ENCODE assay signal across 29 cellular contexts in genomic region chr3:58424613-58425012, GRCh38. TPM values are rescaled to one million over a fixed set of nuclear protein-coding genes. Genes with fewer than 3 reads are reported as not detected.
DNase-seq lines count a peak whose midpoint lies in the region; ATAC-seq and TF ChIP-seq lines count a peak whose summit lies in the region.
"Had no signal": no experiment of that assay in that cellular context is flagged by ENCODE, and none has a peak within 500 bp of the region (broad histone marks: within the 10 kb centered on the region; RNA-seq: fewer than 3 reads in every experiment).

No MANE protein-coding gene starts in this region.

- DNase-seq in natural killer cell (no peak), dorsolateral prefrontal cortex (no peak), tibial nerve (ENCODE audit: low spot score in 2 of 2) (no peak), NCI-H146 (lab: John Stamatoyannopoulos, UW) (no peak), iPS-NIHi11 (ENCODE audit: low spot score) (no peak)
- no peak for DNase-seq in natural killer cell treated with Interleukin-12 subunit alpha and Interleukin-12 subunit beta and Interleukin-15 and Interleukin-18, amount 100 ng/mL, for 72 hours (ENCODE audit: low spot score)
- DNase-seq: activated CD4-positive, alpha-beta T cell treated with anti-CD3 and anti-CD28 coated beads, Interleukin-2, amount 50 U/mL, for 1 hour; activated naive CD8-positive, alpha-beta T cell treated with anti-CD3 and anti-CD28 coated beads for 36 hours; C1 segment of cervical spinal cord; Caco-2; effector CD4-positive, alpha-beta T cell; erythroblast; foreskin fibroblast; GOT3; heart right ventricle; Kasumi-1; left colon; NCI-H1694; NCI-H524 treated with DMSO at 0.1 percent for 48 hours; occipital lobe; SHP77 treated with DMSO at 0.1 percent for 48 hours had no signal

- H3K4me1 Mint-ChIP-seq in natural killer cell: peaks cover 10 to 21% of the 10 kb centered on the region in 2 donors
- H3K4me1 Mint-ChIP-seq in natural killer cell treated with Interleukin-12 subunit alpha and Interleukin-12 subunit beta and Interleukin-15 and Interleukin-18, amount 100 ng/mL, for 72 hours (ENCODE audit: low read depth in 2 of 2): peaks cover 14 to 16% of the 10 kb centered on the region in 2 donors
- H3K4me1 Mint-ChIP-seq: activated naive CD8-positive, alpha-beta T cell treated with anti-CD3 and anti-CD28 coated beads for 36 hours had no signal

- TF ChIP-seq EP300 in tibial nerve (IDR thresholded peaks at IDR 0.05): no peak

- no peak overlapping the region for H3K4me3 ChIP-seq in dorsolateral prefrontal cortex
- H3K4me3 ChIP-seq in mesodermal cell (ENCODE audit: extremely low read depth, insufficient read depth, low read length, poor library complexity, severe bottlenecking): no peak overlapping the region
- H3K4me3 ChIP-seq in tibial nerve: no peak overlapping the region
- H3K4me3 ChIP-seq: heart right ventricle, suprapubic skin had no signal

- peaks cover 83% of the 10 kb centered on the region for H3K36me3 ChIP-seq in mesodermal cell (ENCODE audit: control insufficient read depth, insufficient read depth, low read length)
- H3K36me3 ChIP-seq in tibial nerve: peaks cover 2 to 85% (median 26%) of the 10 kb centered on the region in 3 donors

- H3K27me3 Mint-ChIP-seq in natural killer cell (ENCODE audit: low read depth in 2 of 2): no peaks in the 10 kb centered on the region
- H3K27me3 Mint-ChIP-seq in natural killer cell treated with Interleukin-12 subunit alpha and Interleukin-12 subunit beta and Interleukin-15 and Interleukin-18, amount 100 ng/mL, for 72 hours: no peaks in the 10 kb centered on the region
- H3K27me3 Mint-ChIP-seq: activated naive CD8-positive, alpha-beta T cell treated with anti-CD3 and anti-CD28 coated beads for 36 hours; memory B cell had no signal

- no peak overlapping the region for H3K4me3 Mint-ChIP-seq in natural killer cell
- H3K4me3 Mint-ChIP-seq in natural killer cell treated with Interleukin-12 subunit alpha and Interleukin-12 subunit beta and Interleukin-15 and Interleukin-18, amount 100 ng/mL, for 72 hours: no peak overlapping the region
- H3K4me3 Mint-ChIP-seq: activated naive CD8-positive, alpha-beta T cell treated with anti-CD3 and anti-CD28 coated beads for 36 hours; memory B cell had no signal

- peak overlapping the region; percentile 68 for H3K27ac Mint-ChIP-seq in natural killer cell
- no peak overlapping the region for H3K27ac Mint-ChIP-seq in natural killer cell treated with Interleukin-12 subunit alpha and Interleukin-12 subunit beta and Interleukin-15 and Interleukin-18, amount 100 ng/mL, for 72 hours
- H3K27ac Mint-ChIP-seq: activated naive CD8-positive, alpha-beta T cell treated with anti-CD3 and anti-CD28 coated beads for 36 hours; activated T-helper 2 cell treated with anti-CD3 and anti-CD28 coated beads, Interferon-gamma antibody, Interleukin-2, Interleukin-4, amounts not matched to agents 10 μg/mL and 5 μg/mL and 100 μg/mL, durations not matched to agents 14 hours and 24 hours and 36 hours had no signal

- WGBS in mesodermal cell (ENCODE audit: insufficient coverage in 2 of 2), 2 experiments: 92 to 99% methylated on average over 4 to 8 of the region's 8 CpGs
- 40 to 45% methylated on average over 8 of the region's 8 CpGs for WGBS in tibial nerve, 2 donors

- TF ChIP-seq POLR2A in tibial nerve (IDR thresholded peaks at IDR 0.05): no peak

- peaks cover 28% of the 10 kb centered on the region for H3K36me3 Mint-ChIP-seq in natural killer cell
- H3K36me3 Mint-ChIP-seq in natural killer cell treated with Interleukin-12 subunit alpha and Interleukin-12 subunit beta and Interleukin-15 and Interleukin-18, amount 100 ng/mL, for 72 hours: peaks cover 23% of the 10 kb centered on the region

- no peak for TF ChIP-seq CTCF in natural killer cell (IDR thresholded peaks at IDR 0.05)
- TF ChIP-seq CTCF in dorsolateral prefrontal cortex (IDR thresholded peaks at IDR 0.05 in 54 of 56, conservative IDR thresholded peaks at IDR 0.05 in 2 of 56; ENCODE audit: low read depth in 1 of 56, partially characterized antibody in 56 of 56): no peak
- no peak for TF ChIP-seq CTCF in tibial nerve (IDR thresholded peaks at IDR 0.05)

- peak overlapping the region in 57 of 59 donors; percentile 5 to 85 (median 68) for H3K27ac ChIP-seq in dorsolateral prefrontal cortex
- peak overlapping the region; percentile 38 for H3K27ac ChIP-seq in mesodermal cell (ENCODE audit: low read depth, low read length, severe bottlenecking)
- H3K27ac ChIP-seq in tibial nerve: peak overlapping the region in 3 of 4 donors; percentile 31 to 73 (median 64)
- H3K27ac ChIP-seq: HL-60, suprapubic skin, VCaP had no signal

- ATAC-seq in natural killer cell (no peak), HG02678 (IDR thresholded peaks at IDR 0.05; ENCODE audit: unreplicated experiment) (no peak)
- no peak for ATAC-seq in natural killer cell treated with Interleukin-12 subunit alpha and Interleukin-12 subunit beta and Interleukin-15 and Interleukin-18, amount 100 ng/mL, for 72 hours
- ATAC-seq: heart right ventricle, left colon, Panc1 had no signal

- H3K4me1 ChIP-seq in mesodermal cell (ENCODE audit: control insufficient read depth, insufficient read depth, low read length, poor library complexity, severe bottlenecking) (peaks cover 9% of the 10 kb centered on the region), tibial nerve (peaks cover 0 to 49% (median 5%) of the 10 kb centered on the region in 4 donors)

- no peaks in the 10 kb centered on the region for H3K9me3 Mint-ChIP-seq in natural killer cell
- H3K9me3 Mint-ChIP-seq in natural killer cell treated with Interleukin-12 subunit alpha and Interleukin-12 subunit beta and Interleukin-15 and Interleukin-18, amount 100 ng/mL, for 72 hours: no peaks in the 10 kb centered on the region
- H3K9me3 Mint-ChIP-seq: activated naive CD8-positive, alpha-beta T cell treated with anti-CD3 and anti-CD28 coated beads for 36 hours; activated T-helper 2 cell treated with anti-CD3 and anti-CD28 coated beads, Interferon-gamma antibody, Interleukin-2, Interleukin-4, amounts not matched to agents 10 μg/mL and 5 μg/mL and 100 μg/mL, durations not matched to agents 14 hours and 24 hours and 36 hours; memory B cell had no signal

- H3K27me3 ChIP-seq in dorsolateral prefrontal cortex: no peaks in the 10 kb centered on the region
- no peaks in the 10 kb centered on the region for H3K27me3 ChIP-seq in tibial nerve
- H3K27me3 ChIP-seq: heart right ventricle, suprapubic skin had no signal

- intact Hi-C loops in natural killer cell (cut with micrococcal nuclease) (no loop called here), dorsolateral prefrontal cortex (cut with DNase I) (loop anchor here in 1 of 2 donors (10.0 kb wide), 1 partner anchor 110 kb away; the partner anchor contains the start of gene ACOX2)

- no peaks in the 10 kb centered on the region for H3K9me3 ChIP-seq in mesodermal cell (ENCODE audit: control insufficient read depth, low read length)
- H3K9me3 ChIP-seq in tibial nerve: no peaks in the 10 kb centered on the region
- H3K9me3 ChIP-seq: Caco-2, heart right ventricle, suprapubic skin had no signal

RNA-seq across cellular contexts. Expression of gene PDHB, which starts 9.0 kb away (rescaled TPM):
- total RNA-seq in natural killer cell (10 to 100 TPM; 33.7 to 52.4 (median 39.9) TPM), dorsolateral prefrontal cortex (10 to 100 TPM; 33.2 to 82.3 (median 62.6) TPM), tibial nerve (10 to 100 TPM; 49.8 to 66.7 (median 55.6) TPM)
- total RNA-seq in natural killer cell treated with Interleukin-12 subunit alpha and Interleukin-12 subunit beta and Interleukin-15 and Interleukin-18, amount 100 ng/mL, for 72 hours: 10 to 100 TPM; 30.6 to 41.7 TPM
- polyA plus RNA-seq in mesodermal cell (2013, experiment 1 of 2): 110 TPM
- 103 TPM for polyA plus RNA-seq in mesodermal cell (2013, experiment 2 of 2)

Comparison
In these comparisons a context has a peak if more than half of its experiments do, and no peak if none do; other contexts are left out.
1. H3K27ac Mint-ChIP-seq: peak in natural killer cell (2 of 2); none in natural killer cell treated with Interleukin-12 subunit alpha and Interleukin-12 subunit beta and Interleukin-15 and Interleukin-18, amount 100 ng/mL, for 72 hours (0 of 2).
2. Peak in every context shown above with its lines, with median percentiles within 50 percentile points of each other: H3K27ac ChIP-seq.